Comparison of ENCODE assay signal across 11 cellular contexts in the genomic region with DNA sequence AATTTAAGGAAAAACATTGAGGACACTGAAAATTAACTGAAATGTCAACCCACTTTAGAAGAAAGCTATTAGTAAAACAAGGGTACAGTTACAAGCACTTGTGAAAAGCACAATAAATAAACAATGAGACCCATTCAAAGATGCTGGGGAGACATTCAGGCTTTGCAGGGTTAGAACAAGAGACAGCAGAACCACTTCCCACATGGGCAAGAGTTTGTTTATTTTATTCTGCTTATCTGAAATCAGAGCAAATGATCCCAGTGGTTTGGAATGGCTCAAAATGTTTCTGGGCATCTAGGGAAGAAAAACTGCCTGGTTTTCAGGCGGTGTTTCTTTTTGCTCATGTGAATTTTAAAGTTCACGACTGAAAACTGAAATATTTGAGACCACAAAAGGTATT. TPM values are rescaled to one million over a fixed set of nuclear protein-coding genes. Genes with fewer than 3 reads are reported as not detected.
DNase-seq lines count a peak whose midpoint lies in the region; ATAC-seq and TF ChIP-seq lines count a peak whose summit lies in the region.
"Had no signal": no experiment of that assay in that cellular context is flagged by ENCODE, and none has a peak within 500 bp of the region (broad histone marks: within the 10 kb centered on the region; RNA-seq: fewer than 3 reads in every experiment).

No MANE protein-coding gene starts in this region.

- no peak overlapping the region for H3K18ac ChIP-seq in mesenchymal stem cell (ENCODE audit: low read depth in 1 of 2, low read length in 2 of 2)

- peaks cover 2% of the 10 kb centered on the region for H3K4me1 ChIP-seq in mesenchymal stem cell (ENCODE audit: control insufficient read depth, insufficient read depth, low read depth, low read length)

- H4K8ac ChIP-seq in mesenchymal stem cell (ENCODE audit: low read length), result no peak overlapping the region

- H3K9me3 ChIP-seq in mesenchymal stem cell (ENCODE audit: control insufficient read depth, low read length), result no peaks in the 10 kb centered on the region
- H3K9me3 ChIP-seq: adrenal gland had no signal

- no peak overlapping the region for H2BK12ac ChIP-seq in mesenchymal stem cell (ENCODE audit: low read length in 2 of 2)

- 0% methylated on average over 1 of the region's 2 CpGs for WGBS in mesenchymal stem cell

- H2AK5ac ChIP-seq in mesenchymal stem cell (ENCODE audit: low read length, severe bottlenecking), result no peak overlapping the region

- no peak overlapping the region for H4K91ac ChIP-seq in mesenchymal stem cell (ENCODE audit: low read length)

- H2BK15ac ChIP-seq in mesenchymal stem cell (ENCODE audit: low read depth, poor library complexity, severe bottlenecking), result no peak overlapping the region

- no peak overlapping the region for H3K23ac ChIP-seq in mesenchymal stem cell (ENCODE audit: low read length in 2 of 2)

- no peak overlapping the region for H2AFZ ChIP-seq in mesenchymal stem cell (ENCODE audit: low read depth, low read length)

- DNase-seq in EL, result peak; percentile 66
- DNase-seq in NCI-H2196 (lab: John Stamatoyannopoulos, UW; ENCODE audit: unreplicated experiment), result peak; percentile 32
- peak; percentile 29 to 47 for DNase-seq in cardiac fibroblast (ENCODE audit: low read depth in 2 of 2)
- peak; percentile 76 for DNase-seq in mesenchymal stem cell
- DNase-seq in GM13977 (ENCODE audit: low spot score), result no peak
- no peak for DNase-seq in stimulated activated naive CD4-positive, alpha-beta T cell (lab: John Stamatoyannopoulos, UW)
- no peak for DNase-seq in GM20000 (ENCODE audit: low spot score)
- DNase-seq: adrenal gland, NCI-H510A had no signal

- in situ Hi-C loops in GM13977 (cut with MboI; ENCODE audit: low pct_unique_long_range_greater_than_20kb, low sequenced_read_pairs, unreplicated experiment), result no loop called here

- H2BK5ac ChIP-seq in mesenchymal stem cell (ENCODE audit: low read depth, low read length, poor library complexity, severe bottlenecking), result no peak overlapping the region

- no peak for TF ChIP-seq CTCF in cardiac fibroblast (IDR thresholded peaks at IDR 0.05; ENCODE audit: low read depth, low read length)
- no peak for TF ChIP-seq CTCF in GM13977 (IDR thresholded peaks at IDR 0.05; ENCODE audit: extremely low read depth, insufficient read depth, missing control alignments)
- TF ChIP-seq CTCF in GM20000 (IDR thresholded peaks at IDR 0.05; ENCODE audit: extremely low read depth, missing control alignments), result no peak

- H3K4ac ChIP-seq in mesenchymal stem cell (ENCODE audit: low read depth in 1 of 2, low read length in 2 of 2), result no peak overlapping the region

- peak overlapping the region; percentile 6 for H3K4me2 ChIP-seq in mesenchymal stem cell (ENCODE audit: low read length, poor library complexity, severe bottlenecking)

- no peak for ATAC-seq in HG03175 (IDR thresholded peaks at IDR 0.05; ENCODE audit: unreplicated experiment)

- peaks cover 17% of the 10 kb centered on the region for H3K79me1 ChIP-seq in mesenchymal stem cell (replicated peaks; ENCODE audit: low read length, poor library complexity, severe bottlenecking)

- no peak overlapping the region for H3K27ac ChIP-seq in mesenchymal stem cell (ENCODE audit: low read length, poor library complexity, severe bottlenecking)
- H3K27ac ChIP-seq: adrenal gland, SK-N-MC had no signal

- H3K36me3 ChIP-seq in mesenchymal stem cell (ENCODE audit: control insufficient read depth in 1 of 2, insufficient read depth in 2 of 2, low read depth in 1 of 2, low read length in 2 of 2), result no peaks in the 10 kb centered on the region
- H3K36me3 ChIP-seq: adrenal gland had no signal

- H3K27me3 ChIP-seq in mesenchymal stem cell (ENCODE audit: control insufficient read depth in 1 of 2, insufficient read depth in 1 of 2, low read length in 2 of 2), result no peaks in the 10 kb centered on the region
- H3K27me3 ChIP-seq: adrenal gland had no signal

- H3K4me3 ChIP-seq in cardiac fibroblast (replicated peaks in 1 of 2; ENCODE audit: low read depth in 2 of 2, low read length in 2 of 2) (no peak overlapping the region), mesenchymal stem cell (ENCODE audit: insufficient read depth in 1 of 2, low read depth in 1 of 2, low read length in 2 of 2) (no peak overlapping the region)
- H3K4me3 ChIP-seq: adrenal gland, SK-N-MC had no signal

- H3K9ac ChIP-seq in mesenchymal stem cell (ENCODE audit: low read length), result no peak overlapping the region

- H2BK120ac ChIP-seq in mesenchymal stem cell (ENCODE audit: low read depth, low read length), result no peak overlapping the region

- no peak overlapping the region for H3K14ac ChIP-seq in mesenchymal stem cell (ENCODE audit: low read length in 2 of 2)

RNA-seq across cellular contexts. Expression of gene PPP3CA, which starts 42.4 kb away (rescaled TPM):
- 51.4 TPM for polyA plus RNA-seq in mesenchymal stem cell (2013, experiment 1 of 2)
- 52.2 TPM for polyA plus RNA-seq in mesenchymal stem cell (2013, experiment 2 of 2)

Comparison
In these comparisons a context has a peak if more than half of its experiments do, and no peak if none do; other contexts are left out.
1. DNase-seq: peak in EL (single experiment), NCI-H2196 (single experiment), cardiac fibroblast (2 of 2) and mesenchymal stem cell (single experiment); none in GM13977 (single experiment), stimulated activated naive CD4-positive, alpha-beta T cell (0 of 6) and GM20000 (single experiment).